ENCODE assay signal across 1 cellular context in the genomic region with DNA sequence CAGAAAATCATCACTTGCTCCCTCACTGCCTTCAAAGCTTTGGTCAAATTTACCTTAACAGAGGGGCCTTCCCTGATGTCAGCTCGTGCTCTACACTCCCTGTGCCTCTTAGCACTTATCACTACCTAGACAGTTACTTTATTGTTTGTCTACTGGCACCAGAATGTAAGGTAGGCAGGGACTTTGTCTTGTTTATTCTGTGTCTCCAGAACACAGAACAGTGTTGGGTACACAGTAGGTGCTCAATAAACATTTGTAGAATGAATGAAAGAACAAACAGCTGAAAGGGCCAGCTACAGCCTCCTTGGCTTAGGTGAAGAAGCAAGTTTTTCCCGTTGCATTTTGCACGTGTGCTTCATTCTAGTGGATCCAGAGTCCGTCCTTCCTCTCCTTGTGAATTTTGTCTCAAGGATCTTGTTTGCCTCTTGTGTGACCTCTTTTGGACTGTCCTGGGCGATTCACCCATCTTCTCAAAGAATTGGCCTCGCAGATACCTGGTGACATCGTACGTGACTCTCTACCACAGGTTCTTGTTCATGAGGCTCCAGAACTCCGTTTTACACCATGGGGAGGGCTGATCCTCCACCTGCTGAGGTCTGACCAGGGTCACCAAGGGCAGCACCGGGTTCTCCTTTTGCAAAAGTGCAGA.
A peak's percentile ranks its signal among the peaks of the same experiment; 100 is the strongest.
TF ChIP-seq lines count a peak whose summit lies in the region.

No MANE protein-coding gene starts in this region.

TF ChIP-seq in HepG2, 621 proteins besides CTCF, POLR2A, EP300 and RAD21 (continued from another document and continues in another):
- TF ChIP-seq, protein P1, sequence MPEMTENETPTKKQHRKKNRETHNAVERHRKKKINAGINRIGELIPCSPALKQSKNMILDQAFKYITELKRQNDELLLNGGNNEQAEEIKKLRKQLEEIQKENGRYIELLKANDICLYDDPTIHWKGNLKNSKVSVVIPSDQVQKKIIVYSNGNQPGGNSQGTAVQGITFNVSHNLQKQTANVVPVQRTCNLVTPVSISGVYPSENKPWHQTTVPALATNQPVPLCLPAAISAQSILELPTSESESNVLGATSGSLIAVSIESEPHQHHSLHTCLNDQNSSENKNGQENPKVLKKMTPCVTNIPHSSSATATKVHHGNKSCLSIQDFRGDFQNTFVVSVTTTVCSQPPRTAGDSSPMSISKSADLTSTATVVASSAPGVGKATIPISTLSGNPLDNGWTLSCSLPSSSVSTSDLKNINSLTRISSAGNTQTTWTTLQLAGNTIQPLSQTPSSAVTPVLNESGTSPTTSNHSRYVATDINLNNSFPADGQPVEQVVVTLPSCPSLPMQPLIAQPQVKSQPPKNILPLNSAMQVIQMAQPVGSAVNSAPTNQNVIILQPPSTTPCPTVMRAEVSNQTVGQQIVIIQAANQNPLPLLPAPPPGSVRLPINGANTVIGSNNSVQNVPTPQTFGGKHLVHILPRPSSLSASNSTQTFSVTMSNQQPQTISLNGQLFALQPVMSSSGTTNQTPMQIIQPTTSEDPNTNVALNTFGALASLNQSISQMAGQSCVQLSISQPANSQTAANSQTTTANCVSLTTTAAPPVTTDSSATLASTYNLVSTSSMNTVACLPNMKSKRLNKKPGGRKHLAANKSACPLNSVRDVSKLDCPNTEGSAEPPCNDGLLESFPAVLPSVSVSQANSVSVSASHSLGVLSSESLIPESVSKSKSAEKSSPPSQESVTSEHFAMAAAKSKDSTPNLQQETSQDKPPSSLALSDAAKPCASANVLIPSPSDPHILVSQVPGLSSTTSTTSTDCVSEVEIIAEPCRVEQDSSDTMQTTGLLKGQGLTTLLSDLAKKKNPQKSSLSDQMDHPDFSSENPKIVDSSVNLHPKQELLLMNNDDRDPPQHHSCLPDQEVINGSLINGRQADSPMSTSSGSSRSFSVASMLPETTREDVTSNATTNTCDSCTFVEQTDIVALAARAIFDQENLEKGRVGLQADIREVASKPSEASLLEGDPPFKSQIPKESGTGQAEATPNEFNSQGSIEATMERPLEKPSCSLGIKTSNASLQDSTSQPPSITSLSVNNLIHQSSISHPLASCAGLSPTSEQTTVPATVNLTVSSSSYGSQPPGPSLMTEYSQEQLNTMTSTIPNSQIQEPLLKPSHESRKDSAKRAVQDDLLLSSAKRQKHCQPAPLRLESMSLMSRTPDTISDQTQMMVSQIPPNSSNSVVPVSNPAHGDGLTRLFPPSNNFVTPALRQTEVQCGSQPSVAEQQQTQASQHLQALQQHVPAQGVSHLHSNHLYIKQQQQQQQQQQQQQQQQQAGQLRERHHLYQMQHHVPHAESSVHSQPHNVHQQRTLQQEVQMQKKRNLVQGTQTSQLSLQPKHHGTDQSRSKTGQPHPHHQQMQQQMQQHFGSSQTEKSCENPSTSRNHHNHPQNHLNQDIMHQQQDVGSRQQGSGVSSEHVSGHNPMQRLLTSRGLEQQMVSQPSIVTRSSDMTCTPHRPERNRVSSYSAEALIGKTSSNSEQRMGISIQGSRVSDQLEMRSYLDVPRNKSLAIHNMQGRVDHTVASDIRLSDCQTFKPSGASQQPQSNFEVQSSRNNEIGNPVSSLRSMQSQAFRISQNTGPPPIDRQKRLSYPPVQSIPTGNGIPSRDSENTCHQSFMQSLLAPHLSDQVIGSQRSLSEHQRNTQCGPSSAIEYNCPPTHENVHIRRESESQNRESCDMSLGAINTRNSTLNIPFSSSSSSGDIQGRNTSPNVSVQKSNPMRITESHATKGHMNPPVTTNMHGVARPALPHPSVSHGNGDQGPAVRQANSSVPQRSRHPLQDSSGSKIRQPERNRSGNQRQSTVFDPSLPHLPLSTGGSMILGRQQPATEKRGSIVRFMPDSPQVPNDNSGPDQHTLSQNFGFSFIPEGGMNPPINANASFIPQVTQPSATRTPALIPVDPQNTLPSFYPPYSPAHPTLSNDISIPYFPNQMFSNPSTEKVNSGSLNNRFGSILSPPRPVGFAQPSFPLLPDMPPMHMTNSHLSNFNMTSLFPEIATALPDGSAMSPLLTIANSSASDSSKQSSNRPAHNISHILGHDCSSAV (CRISPR knock-in tag; IDR thresholded peaks at IDR 0.05; ENCODE audit: borderline replicate concordance) = no peak
- TF ChIP-seq CBFB (CRISPR knock-in tag; IDR thresholded peaks at IDR 0.05) = peak; percentile 55; the same call in 1 of the 2 replicates
- no peak for TF ChIP-seq ZNF709 (CRISPR knock-in tag; IDR thresholded peaks at IDR 0.05)
- TF ChIP-seq NFIB (CRISPR knock-in tag; IDR thresholded peaks at IDR 0.05; ENCODE audit: borderline replicate concordance) = no peak
- TF ChIP-seq, protein P2, sequence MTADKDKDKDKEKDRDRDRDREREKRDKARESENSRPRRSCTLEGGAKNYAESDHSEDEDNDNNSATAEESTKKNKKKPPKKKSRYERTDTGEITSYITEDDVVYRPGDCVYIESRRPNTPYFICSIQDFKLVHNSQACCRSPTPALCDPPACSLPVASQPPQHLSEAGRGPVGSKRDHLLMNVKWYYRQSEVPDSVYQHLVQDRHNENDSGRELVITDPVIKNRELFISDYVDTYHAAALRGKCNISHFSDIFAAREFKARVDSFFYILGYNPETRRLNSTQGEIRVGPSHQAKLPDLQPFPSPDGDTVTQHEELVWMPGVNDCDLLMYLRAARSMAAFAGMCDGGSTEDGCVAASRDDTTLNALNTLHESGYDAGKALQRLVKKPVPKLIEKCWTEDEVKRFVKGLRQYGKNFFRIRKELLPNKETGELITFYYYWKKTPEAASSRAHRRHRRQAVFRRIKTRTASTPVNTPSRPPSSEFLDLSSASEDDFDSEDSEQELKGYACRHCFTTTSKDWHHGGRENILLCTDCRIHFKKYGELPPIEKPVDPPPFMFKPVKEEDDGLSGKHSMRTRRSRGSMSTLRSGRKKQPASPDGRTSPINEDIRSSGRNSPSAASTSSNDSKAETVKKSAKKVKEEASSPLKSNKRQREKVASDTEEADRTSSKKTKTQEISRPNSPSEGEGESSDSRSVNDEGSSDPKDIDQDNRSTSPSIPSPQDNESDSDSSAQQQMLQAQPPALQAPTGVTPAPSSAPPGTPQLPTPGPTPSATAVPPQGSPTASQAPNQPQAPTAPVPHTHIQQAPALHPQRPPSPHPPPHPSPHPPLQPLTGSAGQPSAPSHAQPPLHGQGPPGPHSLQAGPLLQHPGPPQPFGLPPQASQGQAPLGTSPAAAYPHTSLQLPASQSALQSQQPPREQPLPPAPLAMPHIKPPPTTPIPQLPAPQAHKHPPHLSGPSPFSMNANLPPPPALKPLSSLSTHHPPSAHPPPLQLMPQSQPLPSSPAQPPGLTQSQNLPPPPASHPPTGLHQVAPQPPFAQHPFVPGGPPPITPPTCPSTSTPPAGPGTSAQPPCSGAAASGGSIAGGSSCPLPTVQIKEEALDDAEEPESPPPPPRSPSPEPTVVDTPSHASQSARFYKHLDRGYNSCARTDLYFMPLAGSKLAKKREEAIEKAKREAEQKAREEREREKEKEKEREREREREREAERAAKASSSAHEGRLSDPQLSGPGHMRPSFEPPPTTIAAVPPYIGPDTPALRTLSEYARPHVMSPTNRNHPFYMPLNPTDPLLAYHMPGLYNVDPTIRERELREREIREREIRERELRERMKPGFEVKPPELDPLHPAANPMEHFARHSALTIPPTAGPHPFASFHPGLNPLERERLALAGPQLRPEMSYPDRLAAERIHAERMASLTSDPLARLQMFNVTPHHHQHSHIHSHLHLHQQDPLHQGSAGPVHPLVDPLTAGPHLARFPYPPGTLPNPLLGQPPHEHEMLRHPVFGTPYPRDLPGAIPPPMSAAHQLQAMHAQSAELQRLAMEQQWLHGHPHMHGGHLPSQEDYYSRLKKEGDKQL (CRISPR knock-in tag; IDR thresholded peaks at IDR 0.05; ENCODE audit: low read depth) = peak; percentile 86
- no peak for TF ChIP-seq MXI1 (IDR thresholded peaks at IDR 0.05; ENCODE audit: borderline replicate concordance, low read depth, low read length)
- TF ChIP-seq HNRNPLL (IDR thresholded peaks at IDR 0.05; ENCODE audit: low read depth, low read length, poor library complexity, severe bottlenecking) = no peak
- peak; percentile 80 for TF ChIP-seq SOX13 (IDR thresholded peaks at IDR 0.05)
- TF ChIP-seq SOX13 (CRISPR knock-in tag; conservative IDR thresholded peaks at IDR 0.05 in 1 of 2, IDR thresholded peaks at IDR 0.05 in 1 of 2) = peak in 1 of 2 experiments; percentile 96; a peak in 2 of 4 replicates
- peak; percentile 64 for TF ChIP-seq ESRRA (CRISPR knock-in tag; IDR thresholded peaks at IDR 0.05; ENCODE audit: low read depth)
- TF ChIP-seq KMT2B (CRISPR knock-in tag; IDR thresholded peaks at IDR 0.05) = peak; percentile 47; the same call in 1 of the 2 replicates
- TF ChIP-seq HNF4G (IDR thresholded peaks at IDR 0.05; ENCODE audit: borderline replicate concordance, low read depth, low read length) = peak; percentile 79
- TF ChIP-seq HNF4G (CRISPR knock-in tag; IDR thresholded peaks at IDR 0.05; ENCODE audit: borderline replicate concordance, low read depth) = peak; percentile 37; the same call in 1 of the 2 replicates
- peak; percentile 76; the same call in 1 of the 2 replicates for TF ChIP-seq ZNF230 (CRISPR knock-in tag; IDR thresholded peaks at IDR 0.05)
- no peak for TF ChIP-seq CREBL2 (CRISPR knock-in tag; IDR thresholded peaks at IDR 0.05; ENCODE audit: borderline replicate concordance)
- TF ChIP-seq ZNF44 (CRISPR knock-in tag; IDR thresholded peaks at IDR 0.05) = no peak
- peak; percentile 65; the same call in 1 of the 2 replicates for TF ChIP-seq ZNF280D (CRISPR knock-in tag; IDR thresholded peaks at IDR 0.05)
- TF ChIP-seq, protein P3, sequence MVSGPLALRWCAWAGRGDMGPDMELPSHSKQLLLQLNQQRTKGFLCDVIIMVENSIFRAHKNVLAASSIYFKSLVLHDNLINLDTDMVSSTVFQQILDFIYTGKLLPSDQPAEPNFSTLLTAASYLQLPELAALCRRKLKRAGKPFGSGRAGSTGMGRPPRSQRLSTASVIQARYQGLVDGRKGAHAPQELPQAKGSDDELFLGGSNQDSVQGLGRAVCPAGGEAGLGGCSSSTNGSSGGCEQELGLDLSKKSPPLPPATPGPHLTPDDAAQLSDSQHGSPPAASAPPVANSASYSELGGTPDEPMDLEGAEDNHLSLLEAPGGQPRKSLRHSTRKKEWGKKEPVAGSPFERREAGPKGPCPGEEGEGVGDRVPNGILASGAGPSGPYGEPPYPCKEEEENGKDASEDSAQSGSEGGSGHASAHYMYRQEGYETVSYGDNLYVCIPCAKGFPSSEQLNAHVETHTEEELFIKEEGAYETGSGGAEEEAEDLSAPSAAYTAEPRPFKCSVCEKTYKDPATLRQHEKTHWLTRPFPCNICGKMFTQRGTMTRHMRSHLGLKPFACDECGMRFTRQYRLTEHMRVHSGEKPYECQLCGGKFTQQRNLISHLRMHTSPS (CRISPR knock-in tag; IDR thresholded peaks at IDR 0.05; ENCODE audit: low read depth) = peak; percentile 23; the same call in 1 of the 2 replicates
- 0 out of 2 replicates have a peak, but pooled peaks have one; percentile 27 for TF ChIP-seq GATAD1 (CRISPR knock-in tag; IDR thresholded peaks at IDR 0.05)
- peak; percentile 87 for TF ChIP-seq SKI (IDR thresholded peaks at IDR 0.05; ENCODE audit: partially characterized antibody)
- peak; percentile 77; the same call in 1 of the 2 replicates for TF ChIP-seq ZNF644 (CRISPR knock-in tag; IDR thresholded peaks at IDR 0.05; ENCODE audit: low read depth)
- TF ChIP-seq FOSL2 (CRISPR knock-in tag; IDR thresholded peaks at IDR 0.05) = peak; percentile 60
- peak; percentile 28 for TF ChIP-seq CCAR2 (optimal IDR thresholded peaks at IDR 0.05; ENCODE audit: low read depth, low read length)
- no peak for TF ChIP-seq ZNF335 (CRISPR knock-in tag; IDR thresholded peaks at IDR 0.05)
- peak; percentile 88; the same call in 1 of the 2 replicates for TF ChIP-seq ZNF264 (CRISPR knock-in tag; IDR thresholded peaks at IDR 0.05)
- TF ChIP-seq FOXO1 (CRISPR knock-in tag; IDR thresholded peaks at IDR 0.05) = peak; percentile 94
- TF ChIP-seq ZIK1 (CRISPR knock-in tag; IDR thresholded peaks at IDR 0.05; ENCODE audit: borderline replicate concordance, low read depth) = 0 out of 2 replicates have a peak, but pooled peaks have one; percentile 22
- TF ChIP-seq GFI1 (CRISPR knock-in tag; IDR thresholded peaks at IDR 0.05; ENCODE audit: borderline replicate concordance) = peak; percentile 76; the same call in 1 of the 2 replicates
- peak; percentile 32; the same call in 1 of the 2 replicates for TF ChIP-seq YEATS4 (CRISPR knock-in tag; IDR thresholded peaks at IDR 0.05; ENCODE audit: borderline replicate concordance)
- no peak for TF ChIP-seq CHCHD3 (CRISPR knock-in tag; IDR thresholded peaks at IDR 0.05)
- TF ChIP-seq HDAC1 (CRISPR knock-in tag; IDR thresholded peaks at IDR 0.05) = peak; percentile 70
- TF ChIP-seq GLMP (CRISPR knock-in tag; IDR thresholded peaks at IDR 0.05; ENCODE audit: borderline replicate concordance) = no peak
- peak; percentile 85 for TF ChIP-seq ZBTB26 (CRISPR knock-in tag; IDR thresholded peaks at IDR 0.05; ENCODE audit: borderline replicate concordance)
- no peak for TF ChIP-seq ZNF329 (CRISPR knock-in tag; IDR thresholded peaks at IDR 0.05; ENCODE audit: low read depth)
